17 cellular contexts compared by ENCODE assay signal in genomic region chr17:77379837-77380236, GRCh38.
DNase-seq lines count a peak whose midpoint lies in the region; ATAC-seq and TF ChIP-seq lines count a peak whose summit lies in the region.
"Had no signal": no experiment of that assay in that cellular context is flagged by ENCODE, and none has a peak within 500 bp of the region (broad histone marks: within the 10 kb centered on the region; RNA-seq: fewer than 3 reads in every experiment).

No MANE protein-coding gene starts in this region.

- CTCF ChIA-PET in CD8-positive, alpha-beta memory T cell (lab: Charles Lee), result no interaction called here

- DNase-seq in heart left ventricle (no peak), left ventricle myocardium superior (no peak), pons (ENCODE audit: low spot score) (peak; percentile 34), uterus (no peak), NCI-H2196 (lab: John Stamatoyannopoulos, UW; ENCODE audit: unreplicated experiment) (no peak)
- DNase-seq in CD8-positive, alpha-beta memory T cell, result no peak
- DNase-seq: activated CD4-positive, alpha-beta T cell treated with anti-CD3 and anti-CD28 coated beads, Interleukin-2, amount 50 U/mL, for 1 hour; activated T-cell treated with anti-CD3 and anti-CD28 coated beads, Interleukin-2, amount 50 U/mL, for 4 hours; COR-L47; dermis blood vessel endothelial cell; GDM1; HFFc6; stimulated activated CD4-positive, alpha-beta T cell treated with anti-CD3 and anti-CD28 coated beads, Interleukin-15, amount 100 ng/mL, for 24 hours had no signal

- H3K4me3 ChIP-seq in heart left ventricle, result no peak overlapping the region
- no peak overlapping the region for H3K4me3 ChIP-seq in esophagus (ENCODE audit: low read depth in 1 of 2, low read length in 2 of 2)
- H3K4me3 ChIP-seq in uterus, result no peak overlapping the region
- H3K4me3 ChIP-seq in CD8-positive, alpha-beta memory T cell (ENCODE audit: low read length), result no peak overlapping the region
- H3K4me3 ChIP-seq: lung, suprapubic skin had no signal

- ATAC-seq in heart left ventricle (no peak), left ventricle myocardium superior (no peak), SK-N-SH treated with all-trans-retinoic acid at 6 μM for 48 hours (no peak)
- ATAC-seq: activated T-cell treated with anti-CD3 and anti-CD28 coated beads, Interleukin-2, amount 50 U/mL, for 4 hours had no signal

- peak overlapping the region in 3 of 7 donors; percentile 22 to 41 (median 23) for H3K4me3 Mint-ChIP-seq in CD8-positive, alpha-beta memory T cell
- H3K4me3 Mint-ChIP-seq: activated T-cell treated with anti-CD3 and anti-CD28 coated beads, Interleukin-2, amount 50 U/mL, for 4 hours; HFFc6 had no signal

- no peaks in the 10 kb centered on the region for H3K27me3 Mint-ChIP-seq in CD8-positive, alpha-beta memory T cell

- H3K9me3 Mint-ChIP-seq in CD8-positive, alpha-beta memory T cell, result no peaks in the 10 kb centered on the region
- H3K9me3 Mint-ChIP-seq: activated T-cell treated with anti-CD3 and anti-CD28 coated beads, Interleukin-2, amount 50 U/mL, for 4 hours; HFFc6 had no signal

- no peaks in the 10 kb centered on the region for H3K9me3 ChIP-seq in heart left ventricle
- no peaks in the 10 kb centered on the region for H3K9me3 ChIP-seq in esophagus (ENCODE audit: control insufficient read depth in 2 of 2, insufficient read depth in 1 of 2, low read depth in 1 of 2, low read length in 1 of 2)
- no peaks in the 10 kb centered on the region for H3K9me3 ChIP-seq in uterus
- no peaks in the 10 kb centered on the region for H3K9me3 ChIP-seq in CD8-positive, alpha-beta memory T cell (ENCODE audit: low read length)
- H3K9me3 ChIP-seq: suprapubic skin had no signal

- intact Hi-C loops in heart left ventricle (cut with DNase I) (loop anchor here in 4 of 10 donors (10.0 kb wide), 1 partner anchor 45 kb away; no protein-coding TSS in a partner anchor), left ventricle myocardium superior (cut with micrococcal nuclease) (no loop called here), uterus (cut with DNase I; ENCODE audit: low total_unique reads) (loop anchor here (5.0 kb wide), 1 partner anchor 42 kb away; no protein-coding TSS in a partner anchor)

- H3K27ac Mint-ChIP-seq in CD8-positive, alpha-beta memory T cell, result peak overlapping the region in 4 of 8 donors; percentile 56 to 93 (median 78)
- H3K27ac Mint-ChIP-seq: HFFc6 had no signal

- H3K4me1 ChIP-seq in heart left ventricle (peaks cover 32 to 100% (median 93%) of the 10 kb centered on the region in 12 donors), esophagus (ENCODE audit: control insufficient read depth in 2 of 2, insufficient read depth in 2 of 2, low read length in 1 of 2) (peaks cover 14 to 48% of the 10 kb centered on the region in 2 donors), uterus (peaks cover 6 to 53% of the 10 kb centered on the region in 2 donors)
- H3K4me1 ChIP-seq in CD8-positive, alpha-beta memory T cell (ENCODE audit: insufficient read depth, low read length), result peaks cover 96% of the 10 kb centered on the region

- H3K27me3 ChIP-seq in heart left ventricle (no peaks in the 10 kb centered on the region), esophagus (ENCODE audit: control insufficient read depth in 1 of 2, insufficient read depth in 2 of 2, low read length in 2 of 2) (no peaks in the 10 kb centered on the region), uterus (no peaks in the 10 kb centered on the region)
- H3K27me3 ChIP-seq in CD8-positive, alpha-beta memory T cell (ENCODE audit: insufficient read depth, low read length, poor library complexity, severe bottlenecking), result no peaks in the 10 kb centered on the region
- H3K27me3 ChIP-seq: suprapubic skin had no signal

- no peaks in the 10 kb centered on the region for H3K36me3 ChIP-seq in heart left ventricle
- H3K36me3 ChIP-seq in esophagus (ENCODE audit: control insufficient read depth in 2 of 2, insufficient read depth in 2 of 2, low read length in 1 of 2), result no peaks in the 10 kb centered on the region
- H3K36me3 ChIP-seq in uterus, result no peaks in the 10 kb centered on the region
- H3K36me3 ChIP-seq in CD8-positive, alpha-beta memory T cell (ENCODE audit: insufficient read depth, low read length), result no peaks in the 10 kb centered on the region
- H3K36me3 ChIP-seq: suprapubic skin had no signal

- 47 to 64% (median 50%) methylated on average over 4 to 6 of the region's 6 CpGs for WGBS in heart left ventricle, 4 donors
- WGBS in esophagus, 2 donors, result 49 to 65% methylated on average over 6 of the region's 6 CpGs

- POLR2A ChIA-PET in CD8-positive, alpha-beta memory T cell (lab: Charles Lee), result interaction anchor here (0.7 kb wide), 1 partner anchor 10 kb away, joined by 3 read pairs; no protein-coding TSS in a partner anchor

- TF ChIP-seq CTCF in heart left ventricle (IDR thresholded peaks at IDR 0.05) (no peak), uterus (IDR thresholded peaks at IDR 0.05) (no peak)

- peaks cover 89 to 100% (median 99%) of the 10 kb centered on the region in 3 donors for H3K4me1 Mint-ChIP-seq in CD8-positive, alpha-beta memory T cell

- TF ChIP-seq POLR2A in heart left ventricle (IDR thresholded peaks at IDR 0.05) (no peak), uterus (IDR thresholded peaks at IDR 0.05) (no peak)

- H3K27ac ChIP-seq in heart left ventricle (peak overlapping the region in 8 of 12 donors; percentile 7 to 96 (median 42)), esophagus (ENCODE audit: low read depth in 2 of 2, low read length in 1 of 2) (peak overlapping the region; percentile 46 to 75), uterus (peak overlapping the region; percentile 68 to 97)
- no peak overlapping the region for H3K27ac ChIP-seq in CD8-positive, alpha-beta memory T cell (ENCODE audit: low read depth, low read length)
- H3K27ac ChIP-seq: suprapubic skin had no signal

- H3K36me3 Mint-ChIP-seq in CD8-positive, alpha-beta memory T cell, result peaks cover 0 to 26% (median 2%) of the 10 kb centered on the region in 3 donors

TF ChIP-seq in SK-N-SH treated with all-trans-retinoic acid at 6 μM for 48 hours, 23 proteins besides CTCF, POLR2A, EP300 and RAD21:
- TF ChIP-seq PATZ1 (CRISPR knock-in tag; IDR thresholded peaks at IDR 0.05; ENCODE audit: borderline replicate concordance), result no peak
- TF ChIP-seq BACH2 (CRISPR knock-in tag; IDR thresholded peaks at IDR 0.05; ENCODE audit: borderline replicate concordance), result no peak
